23 cellular contexts compared by ENCODE assay signal in the genomic region with DNA sequence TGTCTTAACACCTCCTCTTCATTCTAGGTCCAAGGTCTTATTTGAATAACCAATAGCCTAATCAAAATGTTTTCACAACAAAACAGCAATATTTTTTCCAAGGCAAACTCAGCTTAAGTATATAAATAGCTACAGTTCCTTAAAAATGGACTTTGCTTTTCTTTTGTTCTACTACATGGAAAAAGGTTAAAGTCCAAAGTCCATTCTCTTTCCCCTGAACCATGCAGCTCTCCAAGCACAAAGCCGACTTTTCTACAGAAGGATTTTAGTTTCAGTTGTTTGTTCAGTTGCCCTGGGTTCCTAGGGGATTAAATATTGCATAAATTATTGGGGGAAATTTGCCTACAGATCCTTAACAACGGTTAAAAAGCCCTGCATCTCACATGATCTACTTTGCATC.
"Had no signal": no experiment of that assay in that cellular context is flagged by ENCODE, and none has a peak within 500 bp of the region (broad histone marks: within the 10 kb centered on the region; RNA-seq: fewer than 3 reads in every experiment).

No MANE protein-coding gene starts in this region.

- H3K27me3 ChIP-seq: colonic mucosa, dorsolateral prefrontal cortex, gastroesophageal sphincter, tibial artery had no signal

- H3K4me3 ChIP-seq: colonic mucosa, dorsolateral prefrontal cortex, gastroesophageal sphincter, heart left ventricle, lung, tibial artery had no signal

- H3K27ac ChIP-seq: colonic mucosa, dorsolateral prefrontal cortex, gastroesophageal sphincter, heart left ventricle, tibial artery had no signal

- DNase-seq: activated B cell treated with CpG ODN at 0.5 μM for 24 hours; activated CD4-positive, alpha-beta T cell treated with anti-CD3 and anti-CD28 coated beads for 36 hours; activated CD4-positive, alpha-beta T cell treated with anti-CD3 and anti-CD28 coated beads, Interleukin-2, amount 50 U/mL, for 48 hours; activated effector memory CD4-positive, alpha-beta T cell treated with Interleukin-2 at 50 U/mL for 16 hours; activated naive CD4-positive, alpha-beta T cell treated with anti-CD3 and anti-CD28 coated beads for 36 hours; activated naive CD8-positive, alpha-beta T cell treated with anti-CD3 and anti-CD28 coated beads, Interleukin-2, amount 10 ng/mL, durations not matched to agents 7 days and 5 days; activated T-cell treated with anti-CD3 and anti-CD28 coated beads, Interleukin-2, amount 50 U/mL, for 72 hours; amniotic stem cell; colonic mucosa; dorsolateral prefrontal cortex; effector memory CD8-positive, alpha-beta T cell; heart left ventricle; kidney; naive thymus-derived CD4-positive, alpha-beta T cell; stimulated activated CD4-positive, alpha-beta T cell treated with anti-CD3 and anti-CD28 coated beads, Interleukin-1b, Interleukin-23, amount 100 ng/mL, for 48 hours; T1000; tibial artery had no signal

- H3K36me3 ChIP-seq: colonic mucosa, gastroesophageal sphincter, heart left ventricle, tibial artery had no signal

- H3K9me3 ChIP-seq: colonic mucosa, gastroesophageal sphincter, heart left ventricle, tibial artery had no signal

- FAIRE-seq: bronchial epithelial cell, endothelial cell of umbilical vein, kidney had no signal

- ATAC-seq: activated CD4-positive, alpha-beta T cell treated with anti-CD3 and anti-CD28 coated beads for 36 hours; activated T-cell treated with anti-CD3 and anti-CD28 coated beads, Interleukin-2, amount 50 U/mL, for 72 hours; effector memory CD8-positive, alpha-beta T cell; esophagus mucosa; gastroesophageal sphincter; heart left ventricle; left lobe of liver; naive thymus-derived CD4-positive, alpha-beta T cell had no signal

- H3K4me1 ChIP-seq: heart left ventricle, tibial artery had no signal
